Comparison of ENCODE assay signal across 9 cellular contexts in the genomic region with DNA sequence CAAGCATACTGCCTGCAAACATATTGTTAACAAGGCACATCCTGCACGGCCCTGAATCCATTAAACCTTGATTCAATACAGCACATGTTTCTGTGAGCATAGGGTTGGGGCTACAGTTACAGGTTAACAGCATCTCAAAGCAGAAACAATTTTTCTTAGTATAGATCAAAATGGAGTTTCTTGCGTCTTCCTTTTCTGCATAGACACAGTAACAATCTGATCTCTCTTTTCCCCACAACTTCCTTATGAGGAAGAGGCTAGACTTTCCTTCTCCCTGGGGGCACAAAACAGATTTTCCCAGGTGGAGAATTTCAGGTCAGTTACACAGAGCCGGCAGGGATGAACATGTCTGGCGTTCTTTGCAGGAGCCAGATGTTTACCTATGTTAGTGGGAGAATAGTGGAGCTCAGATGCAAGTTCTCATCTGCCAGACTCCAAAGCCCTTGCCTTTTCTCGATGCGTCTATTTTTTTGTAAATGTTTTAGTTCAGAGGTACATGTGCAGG. TPM values are rescaled to one million over a fixed set of nuclear protein-coding genes. Genes with fewer than 3 reads are reported as not detected.
A peak's percentile ranks its signal among the peaks of the same experiment; 100 is the strongest.
DNase-seq lines count a peak whose midpoint lies in the region; ATAC-seq, FAIRE-seq and TF ChIP-seq lines count a peak whose summit lies in the region.
"Had no signal": no experiment of that assay in that cellular context is flagged by ENCODE, and none has a peak within 500 bp of the region (broad histone marks: within the 10 kb centered on the region; RNA-seq: fewer than 3 reads in every experiment).

No MANE protein-coding gene starts in this region.

- no peak for TF ChIP-seq CTCF in CD4-positive, alpha-beta T cell (IDR thresholded peaks at IDR 0.05)
- TF ChIP-seq CTCF in GM12878 (IDR thresholded peaks at IDR 0.05 in 2 of 3, conservative IDR thresholded peaks at IDR 0.05 in 1 of 3; ENCODE audit: control insufficient read depth in 2 of 3, extremely low read depth in 1 of 3, insufficient read depth in 1 of 3, low read depth in 3 of 3, low read length in 3 of 3): no peak
- TF ChIP-seq CTCF in nephron progenitor cell (IDR thresholded peaks at IDR 0.05): no peak
- TF ChIP-seq CTCF in body of pancreas (IDR thresholded peaks at IDR 0.05): no peak

- ATAC-seq in CD4-positive, alpha-beta T cell (ENCODE audit: poor library complexity): no peak
- ATAC-seq in GM12878 (no peak), body of pancreas (no peak)

- intact Hi-C loops in CD4-positive, alpha-beta T cell (cut with DNase I, micrococcal nuclease): loop anchor here in 1 of 2 experiments (2.0 kb wide), 1 partner anchor 36 kb away; no protein-coding TSS in a partner anchor
- intact Hi-C loops in GM12878 (cut with micrococcal nuclease; ENCODE audit: unreplicated experiment): no loop called here
- intact Hi-C loops in body of pancreas (cut with DNase I): loop anchor here (5.0 kb wide), 1 partner anchor 37 kb away; a partner anchor contains a TSS

- DNase-seq in CD4-positive, alpha-beta T cell: no peak
- DNase-seq in Jurkat, Clone E6-1 (ENCODE audit: low read depth, low spot score): no peak
- DNase-seq in GM12878 (ENCODE audit: low read depth, low spot score): no peak
- no peak for DNase-seq in nephron progenitor cell
- no peak for DNase-seq in RCC 7860 (ENCODE audit: low spot score)
- no peak for DNase-seq in body of pancreas
- DNase-seq in NOMO-1 treated with dmso at 0.1 percent for 144 hours (lab: John Stamatoyannopoulos, UW; ENCODE audit: unreplicated experiment): no peak
- DNase-seq in AG08396 (ENCODE audit: low spot score): no peak
- DNase-seq: DMS79 had no signal

- H3K4me1 ChIP-seq in GM12878 (ENCODE audit: control insufficient read depth, insufficient read depth, low read length) (no peaks in the 10 kb centered on the region; the same call in 1 of the 2 replicates), body of pancreas (peaks cover 45% of the 10 kb centered on the region)

- no peaks in the 10 kb centered on the region for H3K9me3 ChIP-seq in CD4-positive, alpha-beta T cell (ENCODE audit: control insufficient read depth, low read length)
- no peaks in the 10 kb centered on the region for H3K9me3 ChIP-seq in GM12878 (replicated peaks; ENCODE audit: control insufficient read depth, insufficient read depth, low read length)
- no peaks in the 10 kb centered on the region for H3K9me3 ChIP-seq in body of pancreas

- in situ Hi-C loops in GM12878 (cut with MboI): no loop called here

- H3K79me2 ChIP-seq in GM12878 (ENCODE audit: control insufficient read depth, insufficient read depth, low read length): peaks cover 44% of the 10 kb centered on the region

- H3K9ac ChIP-seq in GM12878 (ENCODE audit: control insufficient read depth, insufficient read depth, low read length): no peak overlapping the region; the same call in 1 of the 2 replicates

- WGBS in GM12878 (ENCODE audit: insufficient coverage, insufficient replicate concordance, low lambda C conversion rate, missing lambda C conversion rate): 64% methylated on average over 6 of the region's 6 CpGs
- 26 to 28% methylated on average over 6 of the region's 6 CpGs for WGBS in body of pancreas, 2 donors

- RAD21 ChIA-PET in GM12878 (lab: Charles Lee; ENCODE audit: unreplicated experiment): interaction anchor here (1.2 kb wide), 1 partner anchor 237 kb away, joined by 3 read pairs; no protein-coding TSS in a partner anchor

- H4K20me1 ChIP-seq in GM12878 (ENCODE audit: control insufficient read depth, insufficient read depth): no peaks in the 10 kb centered on the region; the same call in 1 of the 2 replicates

- no peak for TF ChIP-seq POLR2A in GM12878 (IDR thresholded peaks at IDR 0.05; ENCODE audit: low read depth, low read length)
- TF ChIP-seq POLR2A in body of pancreas (IDR thresholded peaks at IDR 0.05): no peak

- H3K4me3 ChIP-seq in Jurkat, Clone E6-1 (ENCODE audit: low read length): peak overlapping the region; percentile 92
- H3K4me3 ChIP-seq in GM12878 (peak overlapping the region; percentile 67; the same call in 1 of the 2 replicates), body of pancreas (no peak overlapping the region)

- peak overlapping the region; percentile 94 for H3K27ac Mint-ChIP-seq in CD4-positive, alpha-beta T cell
- peak overlapping the region; percentile 56 for H3K27ac Mint-ChIP-seq in nephron progenitor cell

- H3K27me3 ChIP-seq in CD4-positive, alpha-beta T cell (ENCODE audit: control insufficient read depth, insufficient read depth, low read length): no peaks in the 10 kb centered on the region
- H3K27me3 ChIP-seq in GM12878 (replicated peaks in 1 of 2; ENCODE audit: control insufficient read depth in 2 of 2, insufficient read depth in 2 of 2, low read length in 1 of 2) (no peaks in the 10 kb centered on the region), body of pancreas (no peaks in the 10 kb centered on the region)

- BruUV-seq in GM12878 (replicated peaks; lab: Mats Ljungman, UMichigan): no TSS peak

- H3K27me3 Mint-ChIP-seq in CD4-positive, alpha-beta T cell: no peaks in the 10 kb centered on the region
- no peaks in the 10 kb centered on the region for H3K27me3 Mint-ChIP-seq in nephron progenitor cell (ENCODE audit: low read depth, poor library complexity)

- H3K4me1 Mint-ChIP-seq in CD4-positive, alpha-beta T cell (ENCODE audit: low read depth): peaks cover 63% of the 10 kb centered on the region
- peaks cover 52% of the 10 kb centered on the region for H3K4me1 Mint-ChIP-seq in nephron progenitor cell

- H3K4me2 ChIP-seq in GM12878 (ENCODE audit: control insufficient read depth, insufficient read depth): peak overlapping the region; percentile 54

- H3K36me3 ChIP-seq in GM12878 (ENCODE audit: control insufficient read depth in 2 of 2, insufficient read depth in 2 of 2, low read length in 1 of 2) (peaks cover 2 to 7% of the 10 kb centered on the region in 2 experiments; a peak in 3 of 4 replicates), body of pancreas (replicated peaks in 1 of 2; ENCODE audit: insufficient read depth in 1 of 2, low read depth in 2 of 2) (no peaks in the 10 kb centered on the region)

- H2AFZ ChIP-seq in GM12878 (ENCODE audit: control insufficient read depth, low read depth, low read length): no peak overlapping the region

- SMC1A ChIA-PET in GM12878 (lab: Charles Lee; ENCODE audit: uncharacterized antibody, unreplicated experiment): interaction anchor here (2.4 kb wide), 1 partner anchor 236 kb away, joined by 6 read pairs; no protein-coding TSS in a partner anchor

- CTCF ChIA-PET in CD4-positive, alpha-beta T cell (lab: Charles Lee): no interaction called here
- CTCF ChIA-PET in GM12878 (lab: Yijun Ruan, JAX): interaction anchor here (1.6 kb wide), 1 partner anchor 35 kb away, joined by 4 read pairs; no protein-coding TSS in a partner anchor

- no peak for TF ChIP-seq EP300 in GM12878 (IDR thresholded peaks at IDR 0.05; ENCODE audit: borderline replicate concordance in 1 of 2, control insufficient read depth in 1 of 2, low read depth in 2 of 2, low read length in 2 of 2)

- no peaks in the 10 kb centered on the region for H3K9me3 Mint-ChIP-seq in CD4-positive, alpha-beta T cell
- no peaks in the 10 kb centered on the region for H3K9me3 Mint-ChIP-seq in nephron progenitor cell

- POLR2A ChIA-PET in CD4-positive, alpha-beta T cell (lab: Charles Lee): interaction anchor here (0.6 kb wide), 1 partner anchor 30 kb away, joined by 3 read pairs; no protein-coding TSS in a partner anchor
- POLR2A ChIA-PET in GM12878 (lab: Charles Lee): interaction anchor here (0.6 kb wide), 1 partner anchor 37 kb away, joined by 3 read pairs; no protein-coding TSS in a partner anchor

- peak overlapping the region; percentile 93 for H3K27ac ChIP-seq in CD4-positive, alpha-beta T cell (ENCODE audit: low read depth, low read length)
- peak overlapping the region; percentile 15; the same call in 1 of the 2 replicates for H3K27ac ChIP-seq in GM12878 (ENCODE audit: control insufficient read depth, insufficient read depth)
- H3K27ac ChIP-seq in body of pancreas: peak overlapping the region in 2 of 4 donors; percentile 88 to 95

- H3K36me3 Mint-ChIP-seq in CD4-positive, alpha-beta T cell (ENCODE audit: low read depth): peaks cover 25% of the 10 kb centered on the region
- H3K36me3 Mint-ChIP-seq in nephron progenitor cell (ENCODE audit: low read depth): peaks cover 26% of the 10 kb centered on the region

- FAIRE-seq in GM12878 (lab: Jason Lieb, UNC): no peak
- FAIRE-seq in RCC 7860 (lab: Jason Lieb, UNC): no peak

- TF ChIP-seq RAD21 in GM12878 (IDR thresholded peaks at IDR 0.05; ENCODE audit: insufficient read depth, low read depth, low read length): no peak

- peak overlapping the region; percentile 90 for H3K4me3 Mint-ChIP-seq in CD4-positive, alpha-beta T cell
- H3K4me3 Mint-ChIP-seq in nephron progenitor cell: peak overlapping the region; percentile 90

TF ChIP-seq in GM12878, 131 proteins besides CTCF, POLR2A, EP300 and RAD21:
- no peak for TF ChIP-seq RB1 (IDR thresholded peaks at IDR 0.05; ENCODE audit: borderline replicate concordance)
TF ChIP-seq in GM12878: peak in this region for 0.

RNA-seq across cellular contexts. Expression of a gene that starts 37.5 kb away (rescaled TPM):
- total RNA-seq in CD4-positive, alpha-beta T cell: 100 to 1,000 TPM; 142 to 145 TPM
- polyA plus RNA-seq in Jurkat, Clone E6-1 (2012; ENCODE audit: insufficient read depth, insufficient read length): 19.6 TPM
- total RNA-seq in GM12878 (2013; cell fraction: nucleolus; rRNA removed): 217 and 258 TPM in 2 replicates
- 13.0 and 14.7 TPM in 2 replicates for total RNA-seq in GM12878 (2014; rRNA removed)
- 7.9 and 8.1 TPM in 2 replicates for total RNA-seq in GM12878 (2014; rRNA removed; fragmentation: Illumina TruSeq; extraction: Trizol)
- 23.5 and 26.8 TPM in 2 replicates for total RNA-seq in GM12878 (2021)
- 6.9 TPM for polyA plus RNA-seq in GM12878 (2011; ENCODE audit: low read depth)
- 21.8 and 46.7 TPM in 2 replicates for polyA plus RNA-seq in GM12878 (2011; rRNA removed)
- 38.7 and 47.0 TPM in 2 replicates for polyA plus RNA-seq in GM12878 (2011; cell fraction: cytosol; rRNA removed)
- 115 and 127 TPM in 2 replicates for polyA plus RNA-seq in GM12878 (2011; cell fraction: nucleus; rRNA removed)
- 14.6 and 20.5 TPM in 2 replicates for polyA plus RNA-seq in GM12878 (2012)
- 10.2 and 14.2 TPM in 2 replicates for polyA plus RNA-seq in GM12878 (2014; fragmentation: Illumina TruSeq; extraction: Trizol)
- polyA plus RNA-seq in GM12878 (2014; fragmentation: Nextera tagmentation; extraction: Ambion mirVana): 1 to 10 TPM; 1.6 to 2.6 TPM
- 13.3 and 14.6 TPM in 2 replicates for polyA plus RNA-seq in GM12878 (2014; rRNA removed)
- polyA plus RNA-seq in GM12878 (2016; fragmentation: Nextera tagmentation; extraction: Ambion mirVana): 10 to 100 TPM; 18.8 to 19.4 TPM
- 48.5 and 62.2 TPM in 2 replicates for polyA minus RNA-seq in GM12878 (2011; rRNA and poly(A)+ RNA removed)
- 12.2 and 18.8 TPM in 2 replicates for polyA minus RNA-seq in GM12878 (2011; cell fraction: cytosol; rRNA and poly(A)+ RNA removed)
- polyA minus RNA-seq in GM12878 (2011; cell fraction: nucleus; rRNA and poly(A)+ RNA removed): 57.4 and 65.9 TPM in 2 replicates
- total RNA-seq in body of pancreas: 100 to 1,000 TPM in 1 of 2 donors, 10 to 100 TPM in 1; 26.5 to 137 TPM

Comparison
In these comparisons a context has a peak if more than half of its experiments do, and no peak if none do; other contexts are left out.
1. H3K4me3 ChIP-seq: peak in Jurkat, Clone E6-1 (single experiment) and GM12878 (single experiment); none in body of pancreas (0 of 2).